ENCODE assay signal across 8 cellular contexts in the genomic region with DNA sequence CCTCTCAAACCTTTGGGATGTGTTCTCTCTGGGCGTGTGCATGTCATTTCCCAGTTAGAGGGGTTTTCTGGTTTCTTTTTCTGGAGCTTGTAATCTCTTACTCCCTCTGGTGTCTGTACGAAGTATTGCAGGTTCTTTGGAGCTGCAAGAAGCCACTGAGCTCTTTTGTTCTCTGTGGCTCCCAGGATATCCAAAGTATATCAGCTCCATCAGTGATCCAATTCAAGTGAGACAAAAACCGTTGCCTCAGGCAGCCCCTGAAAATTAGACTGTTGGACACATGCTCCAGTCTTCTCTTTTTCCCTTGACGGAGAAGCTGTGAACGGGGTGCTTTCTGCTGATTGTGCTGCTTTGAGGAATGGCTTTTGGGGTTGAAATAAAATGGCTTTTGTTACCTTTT. TPM values are rescaled to one million over a fixed set of nuclear protein-coding genes. Genes with fewer than 3 reads are reported as not detected.
DNase-seq lines count a peak whose midpoint lies in the region; ATAC-seq, FAIRE-seq and TF ChIP-seq lines count a peak whose summit lies in the region.

No MANE protein-coding gene starts in this region.

- TF ChIP-seq POLR2A in GM12891 (IDR thresholded peaks at IDR 0.05; ENCODE audit: low read depth, low read length), result no peak

- peaks cover 17% of the 10 kb centered on the region for H3K9me3 ChIP-seq in psoas muscle

- FAIRE-seq in GM12891 (lab: Jason Lieb, UNC), result peak; percentile 28

- intact Hi-C loops in Right ventricle myocardium superior (cut with DNase I) (no loop called here), psoas muscle (cut with DNase I) (loop anchor here in 1 of 2 donors (2.0 to 10.0 kb wide), 2 partner anchors 47 to 435 kb away; no protein-coding TSS in a partner anchor)

- H3K4me1 ChIP-seq in psoas muscle, result no peaks in the 10 kb centered on the region

- ATAC-seq in Right ventricle myocardium superior (ENCODE audit: poor library complexity) (peak; percentile 52), psoas muscle (peak; percentile 47 to 62 (median 58)), GM19035 (IDR thresholded peaks at IDR 0.05; ENCODE audit: unreplicated experiment) (no peak)

- no peak overlapping the region for H3K4me3 ChIP-seq in WI38 (ENCODE audit: low read depth, low read length)
- no peak overlapping the region for H3K4me3 ChIP-seq in psoas muscle

- TF ChIP-seq CTCF in WI38 (IDR thresholded peaks at IDR 0.05; ENCODE audit: low read depth, low read length), result peak; percentile 89
- TF ChIP-seq CTCF in psoas muscle (IDR thresholded peaks at IDR 0.05), result peak; percentile 81

- no peak overlapping the region for H3K27ac ChIP-seq in psoas muscle

- WGBS in psoas muscle, 3 donors, result 41 to 60% (median 45%) methylated on average over 5 of the region's 5 CpGs

- H3K36me3 ChIP-seq in psoas muscle (ENCODE audit: insufficient read depth in 1 of 2, low read depth in 1 of 2), result no peaks in the 10 kb centered on the region

- no peaks in the 10 kb centered on the region for H3K27me3 ChIP-seq in psoas muscle (ENCODE audit: insufficient read depth in 3 of 3, low read length in 2 of 3)

- DNase-seq in AML-193 (lab: John Stamatoyannopoulos, UW) (peak; percentile 39 to 60), GM12891 (ENCODE audit: insufficient read length, low spot score) (peak; percentile 37), NCI-H2081 treated with DMSO at 0.1 percent for 48 hours (lab: John Stamatoyannopoulos, UW) (peak; percentile 14), Right ventricle myocardium superior (no peak), psoas muscle (no peak), 8988T (no peak)

TF ChIP-seq in GM12891, 5 proteins besides CTCF, POLR2A, EP300 and RAD21:
- no peak for TF ChIP-seq PAX5 (IDR thresholded peaks at IDR 0.05; ENCODE audit: insufficient read depth, low read length, severe bottlenecking)
- TF ChIP-seq POLR2AphosphoS5 (IDR thresholded peaks at IDR 0.05; ENCODE audit: low read depth, low read length), result no peak
- no peak for TF ChIP-seq SPI1 (IDR thresholded peaks at IDR 0.05; ENCODE audit: low read depth, low read length)
- TF ChIP-seq POU2F2 (IDR thresholded peaks at IDR 0.05; ENCODE audit: low read depth, low read length), result no peak
- no peak for TF ChIP-seq TAF1 (IDR thresholded peaks at IDR 0.05; ENCODE audit: low read depth, low read length)

RNA-seq across cellular contexts. Expression of gene LDLRAD4, which starts 59.0 kb away (rescaled TPM):
- polyA plus RNA-seq in GM12891 (2012; ENCODE audit: low read depth, missing spikeins), result 31.0 TPM
- 29.3 TPM for total RNA-seq in Right ventricle myocardium superior
- total RNA-seq in psoas muscle, result 10 to 100 TPM in 1 of 4 donors, 1 to 10 TPM in 3; 3.8 to 13.9 (median 7.8) TPM
- 1 to 10 TPM; 1.8 to 2.1 (median 2.0) TPM for polyA plus RNA-seq in psoas muscle

Comparison
In these comparisons a context has a peak if more than half of its experiments do, and no peak if none do; other contexts are left out.
1. DNase-seq: peak in AML-193 (2 of 2), GM12891 (single experiment) and NCI-H2081 treated with DMSO at 0.1 percent for 48 hours (single experiment); none in Right ventricle myocardium superior (single experiment), psoas muscle (0 of 2) and 8988T (single experiment).